In genomic region chr13:87878706-87879105, GRCh38 we compare ENCODE assay signal across 1 cellular context.
TF ChIP-seq lines count a peak whose summit lies in the region.

No MANE protein-coding gene starts in this region.

TF ChIP-seq in SK-N-SH, 30 proteins besides CTCF, POLR2A, EP300 and RAD21 (continued from another document):
- TF ChIP-seq USF2 (IDR thresholded peaks at IDR 0.05; ENCODE audit: borderline replicate concordance, low read depth, low read length) (no peak), SMC3 (IDR thresholded peaks at IDR 0.05; ENCODE audit: low read depth, low read length) (no peak), GABPA (IDR thresholded peaks at IDR 0.05; ENCODE audit: low read depth) (no peak), YY1 (IDR thresholded peaks at IDR 0.05; ENCODE audit: low read depth) (no peak), NFIC (IDR thresholded peaks at IDR 0.05; ENCODE audit: borderline replicate concordance) (no peak), RCOR1 (IDR thresholded peaks at IDR 0.05; ENCODE audit: low read length) (no peak), MXI1 (IDR thresholded peaks at IDR 0.05; ENCODE audit: low read depth, low read length) (no peak), ELF1 (IDR thresholded peaks at IDR 0.05) (no peak), RXRA (IDR thresholded peaks at IDR 0.05; ENCODE audit: borderline replicate concordance, low read depth) (no peak), RFX5 (IDR thresholded peaks at IDR 0.05; ENCODE audit: low read length) (no peak), POLR2AphosphoS5 (IDR thresholded peaks at IDR 0.05; ENCODE audit: low read depth, low read length) (no peak), FOXM1 (IDR thresholded peaks at IDR 0.05; ENCODE audit: low read depth) (no peak), FOSL2 (IDR thresholded peaks at IDR 0.05; ENCODE audit: borderline replicate concordance, low read depth) (no peak), USF1 (IDR thresholded peaks at IDR 0.05; ENCODE audit: borderline replicate concordance, low read depth) (no peak), TCF12 (IDR thresholded peaks at IDR 0.05) (no peak)
